ENCODE assay signal across 8 cellular contexts in the genomic region with DNA sequence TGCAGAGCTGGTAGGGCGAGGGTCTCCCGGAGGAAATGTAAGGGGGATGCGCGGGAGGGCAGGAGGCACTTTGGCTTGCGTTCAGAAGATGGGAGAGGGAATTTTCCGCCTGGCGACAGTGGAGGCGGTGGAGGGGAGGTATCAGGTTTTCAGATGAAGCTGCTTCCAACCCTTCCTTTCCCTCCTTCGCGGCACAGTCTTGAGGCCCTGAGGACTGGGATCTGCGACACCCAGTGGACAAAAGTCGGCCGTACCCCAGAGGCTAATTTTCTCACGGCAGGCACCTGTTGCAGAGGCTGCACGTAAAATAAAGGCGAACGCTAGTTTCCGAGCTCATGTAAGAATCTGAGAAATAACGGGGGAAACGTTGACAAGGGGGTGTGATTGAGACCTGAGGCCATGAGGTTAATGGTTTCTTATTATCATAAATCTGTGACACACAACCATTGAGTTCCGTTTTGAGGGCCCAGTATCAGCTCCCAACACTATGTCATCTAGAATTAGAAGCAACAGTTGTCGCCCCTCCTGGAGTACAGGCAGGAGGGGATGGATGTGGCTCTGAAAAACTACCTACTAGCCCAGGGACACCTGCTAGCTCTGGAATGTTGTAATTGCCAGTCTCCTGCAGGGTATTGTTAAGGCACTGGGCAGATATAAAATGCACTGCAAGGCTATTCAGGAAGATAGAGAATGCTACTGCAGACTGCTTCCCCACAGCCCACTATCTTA. TPM values are rescaled to one million over a fixed set of nuclear protein-coding genes. Genes with fewer than 3 reads are reported as not detected.
A peak's percentile ranks its signal among the peaks of the same experiment; 100 is the strongest.
DNase-seq lines count a peak whose midpoint lies in the region; ATAC-seq lines count a peak whose summit lies in the region.

No MANE protein-coding gene starts in this region.

- H3K4me3 Mint-ChIP-seq in activated T-cell treated with anti-CD3 and anti-CD28 coated beads, Interleukin-2, amount 50 U/mL, for 4 hours: peak overlapping the region; percentile 88
- peak overlapping the region; percentile 83 to 95 (median 90) for H3K4me3 Mint-ChIP-seq in naive thymus-derived CD8-positive, alpha-beta T cell

- H3K9me3 Mint-ChIP-seq in activated T-cell treated with anti-CD3 and anti-CD28 coated beads, Interleukin-2, amount 50 U/mL, for 4 hours: no peaks in the 10 kb centered on the region
- no peaks in the 10 kb centered on the region for H3K9me3 Mint-ChIP-seq in naive thymus-derived CD8-positive, alpha-beta T cell

- no peaks in the 10 kb centered on the region for H3K9me3 ChIP-seq in BLaER1

- peak overlapping the region; percentile 78 for H3K4me2 ChIP-seq in BLaER1

- H3K36me3 ChIP-seq in BLaER1: no peaks in the 10 kb centered on the region

- H4K20me1 ChIP-seq in BLaER1: peaks cover 10% of the 10 kb centered on the region; the same call in 1 of the 2 replicates

- H3K27me3 ChIP-seq in BLaER1: no peaks in the 10 kb centered on the region

- POLR2A ChIA-PET in naive thymus-derived CD8-positive, alpha-beta T cell (lab: Charles Lee): interaction anchor here (0.6 to 3.1 kb wide), 7 partner anchors 10 to 426 kb away, joined by 3 to 24 read pairs (median 7); a partner anchor contains a TSS

- H3K27ac Mint-ChIP-seq in naive thymus-derived CD8-positive, alpha-beta T cell: peak overlapping the region; percentile 80 to 98 (median 94)

- no peaks in the 10 kb centered on the region for H3K36me3 Mint-ChIP-seq in activated T-cell treated with anti-CD3 and anti-CD28 coated beads, Interleukin-2, amount 50 U/mL, for 4 hours (ENCODE audit: insufficient read depth)
- no peaks in the 10 kb centered on the region for H3K36me3 Mint-ChIP-seq in naive thymus-derived CD8-positive, alpha-beta T cell

- peak; percentile 33 for ATAC-seq in GM19035 (IDR thresholded peaks at IDR 0.05; ENCODE audit: unreplicated experiment)
- ATAC-seq in HG03460 (IDR thresholded peaks at IDR 0.05; ENCODE audit: unreplicated experiment): peak; percentile 45
- peak; percentile 62 to 69 for ATAC-seq in activated T-cell treated with anti-CD3 and anti-CD28 coated beads, Interleukin-2, amount 50 U/mL, for 4 hours
- peak; percentile 50 to 53 for ATAC-seq in naive thymus-derived CD8-positive, alpha-beta T cell

- peaks cover 36% of the 10 kb centered on the region for H3K4me1 Mint-ChIP-seq in activated T-cell treated with anti-CD3 and anti-CD28 coated beads, Interleukin-2, amount 50 U/mL, for 4 hours (ENCODE audit: low read depth)
- H3K4me1 Mint-ChIP-seq in naive thymus-derived CD8-positive, alpha-beta T cell: peaks cover 21 to 59% (median 45%) of the 10 kb centered on the region in 4 donors

- DNase-seq in NCI-H82 (lab: John Stamatoyannopoulos, UW): peak; percentile 87
- peak; percentile 31 for DNase-seq in activated T-cell treated with anti-CD3 and anti-CD28 coated beads, Interleukin-2, amount 50 U/mL, for 4 hours
- DNase-seq in fibroblast of gingiva (ENCODE audit: low read depth): peak; percentile 28
- DNase-seq in naive thymus-derived CD8-positive, alpha-beta T cell: peak in 9 of 10 donors; percentile 23 to 71 (median 48)
- peak; percentile 68 for DNase-seq in superior temporal gyrus (ENCODE audit: extremely low spot score)

- H3K9ac ChIP-seq in BLaER1: peak overlapping the region; percentile 77; the same call in 1 of the 2 replicates

- H3K4me3 ChIP-seq in BLaER1: peak overlapping the region; percentile 71

- H3K4me1 ChIP-seq in BLaER1: peaks cover 24% of the 10 kb centered on the region

- no peak overlapping the region for H3K27ac ChIP-seq in BLaER1

- H3K27me3 Mint-ChIP-seq in activated T-cell treated with anti-CD3 and anti-CD28 coated beads, Interleukin-2, amount 50 U/mL, for 4 hours (ENCODE audit: low read depth): no peaks in the 10 kb centered on the region
- H3K27me3 Mint-ChIP-seq in naive thymus-derived CD8-positive, alpha-beta T cell: no peaks in the 10 kb centered on the region

RNA-seq across cellular contexts. Expression of a gene that starts 1.1 kb away (rescaled TPM):
- under 1 TPM; 0.49 to 0.86 (median 0.55) TPM for total RNA-seq in activated T-cell treated with anti-CD3 and anti-CD28 coated beads, Interleukin-2, amount 50 U/mL, for 4 hours
- total RNA-seq in naive thymus-derived CD8-positive, alpha-beta T cell: 10 to 100 TPM; 24.2 to 26.2 TPM
- polyA plus RNA-seq in naive thymus-derived CD8-positive, alpha-beta T cell: 1 to 10 TPM; 1.9 to 6.0 (median 3.4) TPM

RNA-seq across cellular contexts. Expression of a gene that starts 37.4 kb away (rescaled TPM):
- 1 to 10 TPM in 1 of 3 donors, under 1 TPM in 2; 0.74 to 1.5 (median 0.92) TPM for total RNA-seq in activated T-cell treated with anti-CD3 and anti-CD28 coated beads, Interleukin-2, amount 50 U/mL, for 4 hours
- total RNA-seq in naive thymus-derived CD8-positive, alpha-beta T cell: 1 to 10 TPM; 5.3 to 5.4 TPM
- under 1 TPM; 0.86 to 0.99 (median 0.94) TPM for polyA plus RNA-seq in naive thymus-derived CD8-positive, alpha-beta T cell

RNA-seq across cellular contexts. Expression of a gene that starts 43.4 kb away (rescaled TPM):
- 1 to 10 TPM; 3.2 to 4.4 (median 4.2) TPM for total RNA-seq in activated T-cell treated with anti-CD3 and anti-CD28 coated beads, Interleukin-2, amount 50 U/mL, for 4 hours
- 10 to 100 TPM; 27.3 to 28.9 TPM for total RNA-seq in naive thymus-derived CD8-positive, alpha-beta T cell
- polyA plus RNA-seq in naive thymus-derived CD8-positive, alpha-beta T cell: 10 to 100 TPM in 1 of 3 donors, 1 to 10 TPM in 2; 8.5 to 10.0 (median 9.8) TPM

RNA-seq across cellular contexts. Expression of a gene that starts 52.9 kb away (rescaled TPM):
- 1 to 10 TPM; 8.0 to 8.2 (median 8.1) TPM for total RNA-seq in activated T-cell treated with anti-CD3 and anti-CD28 coated beads, Interleukin-2, amount 50 U/mL, for 4 hours
- 10 to 100 TPM; 19.9 to 21.4 TPM for total RNA-seq in naive thymus-derived CD8-positive, alpha-beta T cell
- 1 to 10 TPM; 7.6 to 8.7 (median 8.4) TPM for polyA plus RNA-seq in naive thymus-derived CD8-positive, alpha-beta T cell

Comparison
In these comparisons a context has a peak if more than half of its experiments do, and no peak if none do; other contexts are left out.
1. DNase-seq: peak in every context shown above with its lines; median percentile 87 in NCI-H82; 68 in superior temporal gyrus; 48 in naive thymus-derived CD8-positive, alpha-beta T cell; 31 in activated T-cell treated with anti-CD3 and anti-CD28 coated beads, Interleukin-2, amount 50 U/mL, for 4 hours; 28 in fibroblast of gingiva.
2. RNA of a gene that starts 1.1 kb away (total RNA-seq): 24.2 to 26.2 TPM in naive thymus-derived CD8-positive, alpha-beta T cell; 0.49 to 0.86 TPM in activated T-cell treated with anti-CD3 and anti-CD28 coated beads, Interleukin-2, amount 50 U/mL, for 4 hours; every median in the first group is over 10 times any median in the second.
3. RNA of a gene that starts 43.4 kb away (total RNA-seq): 27.3 to 28.9 TPM in naive thymus-derived CD8-positive, alpha-beta T cell; 3.2 to 4.4 TPM in activated T-cell treated with anti-CD3 and anti-CD28 coated beads, Interleukin-2, amount 50 U/mL, for 4 hours; every median in the first group is over 4 times any median in the second.
4. Peak in every context shown above with its lines, with median percentiles within 50 percentile points of each other: ATAC-seq.